Comparison of ENCODE assay signal across 20 cellular contexts in genomic region chr7:13201628-13202027, GRCh38.
"Had no signal": no experiment of that assay in that cellular context is flagged by ENCODE, and none has a peak within 500 bp of the region (broad histone marks: within the 10 kb centered on the region; RNA-seq: fewer than 3 reads in every experiment).

No MANE protein-coding gene starts in this region.

- DNase-seq: dermis blood vessel endothelial cell; endodermal cell; erythroblast; foreskin keratinocyte; kidney; left cardiac atrium; left ventricle myocardium inferior; mesendoderm; naive thymus-derived CD4-positive, alpha-beta T cell; nephron progenitor cell; psoas muscle; retina; right lobe of liver; stimulated activated CD4-positive, alpha-beta T cell treated with anti-CD3 and anti-CD28 coated beads, Interleukin-4, amount 100 ng/mL, for 1 hour; stimulated activated CD8-positive, alpha-beta memory T cell treated with anti-CD3 and anti-CD28 coated beads, Interleukin-4, amount 100 ng/mL, for 48 hours; tibial artery; upper lobe of left lung; uterus had no signal

- H3K4me3 ChIP-seq: left ventricle myocardium inferior, lung, psoas muscle, right lobe of liver, tibial artery, upper lobe of left lung, uterus had no signal

- ATAC-seq: foreskin keratinocyte; left cardiac atrium; naive thymus-derived CD4-positive, alpha-beta T cell; psoas muscle; right lobe of liver; stimulated activated effector memory CD8-positive, alpha-beta T cell treated with anti-CD3 and anti-CD28 coated beads, Interleukin-12 subunit alpha, Interleukin-12 subunit beta, amount 100 ng/mL, for 72 hours had no signal
